Comparison of ENCODE assay signal across 2 cellular contexts in the genomic region with DNA sequence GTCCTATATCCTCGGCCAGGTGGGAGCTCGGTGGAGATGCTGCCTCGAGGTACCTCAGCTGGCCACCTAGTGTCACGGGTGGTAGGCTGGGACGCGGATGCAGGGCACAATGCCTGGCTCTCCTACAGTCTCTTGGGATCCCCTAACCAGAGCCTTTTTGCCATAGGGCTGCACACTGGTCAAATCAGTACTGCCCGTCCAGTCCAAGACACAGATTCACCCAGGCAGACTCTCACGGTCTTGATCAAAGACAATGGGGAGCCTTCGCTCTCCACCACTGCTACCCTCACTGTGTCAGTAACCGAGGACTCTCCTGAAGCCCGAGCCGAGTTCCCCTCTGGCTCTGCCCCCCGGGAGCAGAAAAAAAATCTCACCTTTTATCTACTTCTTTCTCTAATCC.
TF ChIP-seq lines count a peak whose summit lies in the region.

No MANE protein-coding gene starts in this region.

TF ChIP-seq in SK-N-SH, 30 proteins besides CTCF, POLR2A, EP300 and RAD21:
- TF ChIP-seq MXI1 (IDR thresholded peaks at IDR 0.05; ENCODE audit: low read depth, low read length) (no peak), ZBTB33 (IDR thresholded peaks at IDR 0.05; ENCODE audit: borderline replicate concordance, low read depth) (no peak), EZH2phosphoT487 (IDR thresholded peaks at IDR 0.05; ENCODE audit: borderline replicate concordance, low read depth) (no peak), TCF12 (IDR thresholded peaks at IDR 0.05) (no peak), NFIC (IDR thresholded peaks at IDR 0.05; ENCODE audit: borderline replicate concordance) (no peak), ELF1 (IDR thresholded peaks at IDR 0.05) (no peak), TAF1 (IDR thresholded peaks at IDR 0.05; ENCODE audit: borderline replicate concordance, low read depth, low read length) (no peak), TEAD4 (IDR thresholded peaks at IDR 0.05; ENCODE audit: borderline replicate concordance, insufficient read depth) (no peak), USF2 (IDR thresholded peaks at IDR 0.05; ENCODE audit: borderline replicate concordance, low read depth, low read length) (no peak), FOXM1 (IDR thresholded peaks at IDR 0.05; ENCODE audit: low read depth) (no peak), SIN3A (IDR thresholded peaks at IDR 0.05; ENCODE audit: borderline replicate concordance, low read depth, low read length) (no peak)
- TF ChIP-seq, protein P1, sequence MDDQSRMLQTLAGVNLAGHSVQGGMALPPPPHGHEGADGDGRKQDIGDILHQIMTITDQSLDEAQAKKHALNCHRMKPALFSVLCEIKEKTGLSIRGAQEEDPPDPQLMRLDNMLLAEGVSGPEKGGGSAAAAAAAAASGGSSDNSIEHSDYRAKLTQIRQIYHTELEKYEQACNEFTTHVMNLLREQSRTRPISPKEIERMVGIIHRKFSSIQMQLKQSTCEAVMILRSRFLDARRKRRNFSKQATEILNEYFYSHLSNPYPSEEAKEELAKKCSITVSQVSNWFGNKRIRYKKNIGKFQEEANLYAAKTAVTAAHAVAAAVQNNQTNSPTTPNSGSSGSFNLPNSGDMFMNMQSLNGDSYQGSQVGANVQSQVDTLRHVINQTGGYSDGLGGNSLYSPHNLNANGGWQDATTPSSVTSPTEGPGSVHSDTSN (IDR thresholded peaks at IDR 0.05): no peak
TF ChIP-seq in SK-N-SH: peak in this region for 0.

TF ChIP-seq in HepG2, 621 proteins besides CTCF, POLR2A, EP300 and RAD21:
- no peak for TF ChIP-seq NPAS2 (CRISPR knock-in tag; IDR thresholded peaks at IDR 0.05; ENCODE audit: borderline replicate concordance)
- no peak for TF ChIP-seq FOXP1 (IDR thresholded peaks at IDR 0.05)
- TF ChIP-seq FOXP1 (CRISPR knock-in tag; IDR thresholded peaks at IDR 0.05): no peak
- no peak for TF ChIP-seq ARNT2 (CRISPR knock-in tag; IDR thresholded peaks at IDR 0.05; ENCODE audit: low read depth)
- no peak for TF ChIP-seq HINFP (CRISPR knock-in tag; IDR thresholded peaks at IDR 0.05; ENCODE audit: low read depth)
- TF ChIP-seq TRIM24 (CRISPR knock-in tag; IDR thresholded peaks at IDR 0.05): no peak
- TF ChIP-seq SKIL (CRISPR knock-in tag; IDR thresholded peaks at IDR 0.05; ENCODE audit: borderline replicate concordance): no peak
- no peak for TF ChIP-seq MAX (IDR thresholded peaks at IDR 0.05)
- TF ChIP-seq ZNF776 (CRISPR knock-in tag; IDR thresholded peaks at IDR 0.05): no peak
- no peak for TF ChIP-seq XRCC5 (optimal IDR thresholded peaks at IDR 0.05; ENCODE audit: low read length)
- no peak for TF ChIP-seq ZNF563 (CRISPR knock-in tag; IDR thresholded peaks at IDR 0.05)
- TF ChIP-seq FLYWCH1 (CRISPR knock-in tag; IDR thresholded peaks at IDR 0.05): no peak
- no peak for TF ChIP-seq ZNF503 (CRISPR knock-in tag; IDR thresholded peaks at IDR 0.05)
- no peak for TF ChIP-seq ZNF143 (CRISPR knock-in tag; IDR thresholded peaks at IDR 0.05)
- no peak for TF ChIP-seq ZBTB4 (CRISPR knock-in tag; IDR thresholded peaks at IDR 0.05; ENCODE audit: borderline replicate concordance)
- TF ChIP-seq SMARCC2 (IDR thresholded peaks at IDR 0.05): no peak
- no peak for TF ChIP-seq ZFP1 (CRISPR knock-in tag; IDR thresholded peaks at IDR 0.05)
